Comparison of ENCODE assay signal across 8 cellular contexts in genomic region chr19:49592486-49593232, GRCh38. TPM values are rescaled to one million over a fixed set of nuclear protein-coding genes. Genes with fewer than 3 reads are reported as not detected.
A peak's percentile ranks its signal among the peaks of the same experiment; 100 is the strongest.
DNase-seq lines count a peak whose midpoint lies in the region; ATAC-seq lines count a peak whose summit lies in the region.

No MANE protein-coding gene starts in this region.

- H3K27me3 Mint-ChIP-seq in effector memory CD8-positive, alpha-beta T cell: no peaks in the 10 kb centered on the region
- no peaks in the 10 kb centered on the region for H3K27me3 Mint-ChIP-seq in natural killer cell treated with Interleukin-12 subunit alpha and Interleukin-12 subunit beta and Interleukin-15 and Interleukin-18, amount 100 ng/mL, for 72 hours

- no peaks in the 10 kb centered on the region for H3K9me3 Mint-ChIP-seq in effector memory CD8-positive, alpha-beta T cell
- no peaks in the 10 kb centered on the region for H3K9me3 Mint-ChIP-seq in natural killer cell treated with Interleukin-12 subunit alpha and Interleukin-12 subunit beta and Interleukin-15 and Interleukin-18, amount 100 ng/mL, for 72 hours

- H3K36me3 Mint-ChIP-seq in effector memory CD8-positive, alpha-beta T cell (ENCODE audit: insufficient read depth): peaks cover 41% of the 10 kb centered on the region
- peaks cover 10% of the 10 kb centered on the region for H3K36me3 Mint-ChIP-seq in natural killer cell treated with Interleukin-12 subunit alpha and Interleukin-12 subunit beta and Interleukin-15 and Interleukin-18, amount 100 ng/mL, for 72 hours

- no peak for ATAC-seq in effector memory CD8-positive, alpha-beta T cell (replicated peaks)
- no peak for ATAC-seq in natural killer cell treated with Interleukin-12 subunit alpha and Interleukin-12 subunit beta and Interleukin-15 and Interleukin-18, amount 100 ng/mL, for 72 hours
- ATAC-seq in HG03045 (IDR thresholded peaks at IDR 0.05; ENCODE audit: unreplicated experiment) (no peak), HG02763 (IDR thresholded peaks at IDR 0.05; ENCODE audit: unreplicated experiment) (no peak)

- H3K4me1 Mint-ChIP-seq in effector memory CD8-positive, alpha-beta T cell (ENCODE audit: low read depth in 2 of 2): peaks cover 34 to 36% of the 10 kb centered on the region in 2 donors
- H3K4me1 Mint-ChIP-seq in natural killer cell treated with Interleukin-12 subunit alpha and Interleukin-12 subunit beta and Interleukin-15 and Interleukin-18, amount 100 ng/mL, for 72 hours (ENCODE audit: low read depth in 2 of 2): peaks cover 29 to 35% of the 10 kb centered on the region in 2 donors

- peak overlapping the region; percentile 45 to 78 for H3K27ac Mint-ChIP-seq in effector memory CD8-positive, alpha-beta T cell
- H3K27ac Mint-ChIP-seq in natural killer cell treated with Interleukin-12 subunit alpha and Interleukin-12 subunit beta and Interleukin-15 and Interleukin-18, amount 100 ng/mL, for 72 hours: peak overlapping the region; percentile 86 to 88

- H3K4me3 Mint-ChIP-seq in effector memory CD8-positive, alpha-beta T cell: peak overlapping the region; percentile 79 to 89
- H3K4me3 Mint-ChIP-seq in natural killer cell treated with Interleukin-12 subunit alpha and Interleukin-12 subunit beta and Interleukin-15 and Interleukin-18, amount 100 ng/mL, for 72 hours: peak overlapping the region; percentile 94

- peak; percentile 20 for DNase-seq in stimulated activated CD4-positive, alpha-beta T cell treated with anti-CD3 and anti-CD28 coated beads, Interleukin-4, amount 100 ng/mL, for 24 hours
- no peak for DNase-seq in stimulated activated CD4-positive, alpha-beta T cell treated with anti-CD3 and anti-CD28 coated beads, Interleukin-4, amount 100 ng/mL, for 4 hours
- DNase-seq in SK-N-DZ (ENCODE audit: low spot score) (peak; percentile 16), DMS79 (lab: John Stamatoyannopoulos, UW) (no peak)
- peak in 1 of 3 experiments; percentile 16 for DNase-seq in effector memory CD8-positive, alpha-beta T cell
- DNase-seq in natural killer cell treated with Interleukin-12 subunit alpha and Interleukin-12 subunit beta and Interleukin-15 and Interleukin-18, amount 100 ng/mL, for 72 hours (ENCODE audit: low spot score): no peak

RNA-seq across cellular contexts. Expression of gene PRR12, which starts 1.7 kb away (rescaled TPM):
- polyA plus RNA-seq in SK-N-DZ (2014; cell fraction: cytosol; rRNA removed): 1.3 and 2.3 TPM in 2 replicates
- 2.0 and 3.1 TPM in 2 replicates for polyA plus RNA-seq in SK-N-DZ (2014; cell fraction: nucleus; rRNA removed)
- 10 to 100 TPM; 29.7 to 45.7 TPM for total RNA-seq in natural killer cell treated with Interleukin-12 subunit alpha and Interleukin-12 subunit beta and Interleukin-15 and Interleukin-18, amount 100 ng/mL, for 72 hours

RNA-seq across cellular contexts. Expression of gene PRRG2, which starts 11.5 kb away (rescaled TPM):
- polyA plus RNA-seq in SK-N-DZ (2014; cell fraction: cytosol; rRNA removed): 0.31 and 0.67 TPM in 2 replicates
- 0.67 TPM in 1 of 2 replicates, not detected in the other for polyA plus RNA-seq in SK-N-DZ (2014; cell fraction: nucleus; rRNA removed)
- total RNA-seq in natural killer cell treated with Interleukin-12 subunit alpha and Interleukin-12 subunit beta and Interleukin-15 and Interleukin-18, amount 100 ng/mL, for 72 hours: 1 to 10 TPM in 1 of 2 donors, under 1 TPM in 1; 0.81 to 1.5 TPM

RNA-seq across cellular contexts. Expression of gene NOSIP, which starts 12.3 kb away (rescaled TPM):
- polyA plus RNA-seq in SK-N-DZ (2014; cell fraction: cytosol; rRNA removed): 86.0 and 94.2 TPM in 2 replicates
- 62.2 and 63.6 TPM in 2 replicates for polyA plus RNA-seq in SK-N-DZ (2014; cell fraction: nucleus; rRNA removed)
- total RNA-seq in natural killer cell treated with Interleukin-12 subunit alpha and Interleukin-12 subunit beta and Interleukin-15 and Interleukin-18, amount 100 ng/mL, for 72 hours: 10 to 100 TPM; 70.6 to 75.2 TPM

RNA-seq across cellular contexts. Expression of gene RRAS, which starts 47.3 kb away (rescaled TPM):
- polyA plus RNA-seq in SK-N-DZ (2014; cell fraction: cytosol; rRNA removed): 2.0 and 2.1 TPM in 2 replicates
- 0.72 and 4.7 TPM in 2 replicates for polyA plus RNA-seq in SK-N-DZ (2014; cell fraction: nucleus; rRNA removed)
- 10 to 100 TPM in 1 of 2 donors, 1 to 10 TPM in 1; 4.1 to 10.4 TPM for total RNA-seq in natural killer cell treated with Interleukin-12 subunit alpha and Interleukin-12 subunit beta and Interleukin-15 and Interleukin-18, amount 100 ng/mL, for 72 hours

RNA-seq across cellular contexts. Expression of gene SCAF1, which starts 49.4 kb away (rescaled TPM):
- 20.2 and 23.9 TPM in 2 replicates for polyA plus RNA-seq in SK-N-DZ (2014; cell fraction: cytosol; rRNA removed)
- 16.8 and 18.8 TPM in 2 replicates for polyA plus RNA-seq in SK-N-DZ (2014; cell fraction: nucleus; rRNA removed)
- total RNA-seq in natural killer cell treated with Interleukin-12 subunit alpha and Interleukin-12 subunit beta and Interleukin-15 and Interleukin-18, amount 100 ng/mL, for 72 hours: 100 to 1,000 TPM in 1 of 2 donors, 10 to 100 TPM in 1; 75.8 to 106 TPM

Comparison
In these comparisons a context has a peak if more than half of its experiments do, and no peak if none do; other contexts are left out.
1. DNase-seq: peak in stimulated activated CD4-positive, alpha-beta T cell treated with anti-CD3 and anti-CD28 coated beads, Interleukin-4, amount 100 ng/mL, for 24 hours (single experiment) and SK-N-DZ (single experiment); none in stimulated activated CD4-positive, alpha-beta T cell treated with anti-CD3 and anti-CD28 coated beads, Interleukin-4, amount 100 ng/mL, for 4 hours (0 of 2), natural killer cell treated with Interleukin-12 subunit alpha and Interleukin-12 subunit beta and Interleukin-15 and Interleukin-18, amount 100 ng/mL, for 72 hours (single experiment) and DMS79 (single experiment).